In genomic region chr17:82148011-82148410, GRCh38 we compare ENCODE assay signal across 9 cellular contexts.
"Had no signal": no experiment of that assay in that cellular context is flagged by ENCODE, and none has a peak within 500 bp of the region (broad histone marks: within the 10 kb centered on the region; RNA-seq: fewer than 3 reads in every experiment).

No MANE protein-coding gene starts in this region.

- ATAC-seq: K562 had no signal

- DNase-seq: GM23248, GOT3, H9, HCEC 1CT, HFFc6, KG1 had no signal

- H3K4me3 ChIP-seq: GM23248, K562 had no signal

- H3K27ac ChIP-seq: GM23248, HL-60 had no signal

- H2AFZ ChIP-seq: GM23248 had no signal

- FAIRE-seq: H54, K562 had no signal

- H3K9ac ChIP-seq: GM23248 had no signal
